8 cellular contexts compared by ENCODE assay signal in genomic region chr5:138544171-138545134, GRCh38. TPM values are rescaled to one million over a fixed set of nuclear protein-coding genes. Genes with fewer than 3 reads are reported as not detected.
DNase-seq lines count a peak whose midpoint lies in the region; ATAC-seq and TF ChIP-seq lines count a peak whose summit lies in the region.

No MANE protein-coding gene starts in this region.

- peaks cover 31% of the 10 kb centered on the region for H3K36me3 Mint-ChIP-seq in GM23338 (ENCODE audit: low read depth)

- H2BK12ac ChIP-seq in neuronal stem cell (ENCODE audit: low read length): no peak overlapping the region

- peak overlapping the region; percentile 82 for H3K4me3 ChIP-seq in GM23338
- H3K4me3 ChIP-seq in SK-N-MC: peak overlapping the region; percentile 94
- peak overlapping the region; percentile 72 to 94 for H3K4me3 ChIP-seq in esophagus (ENCODE audit: low read depth in 1 of 2, low read length in 2 of 2)
- H3K4me3 ChIP-seq in neuronal stem cell (ENCODE audit: low read length in 2 of 2): peak overlapping the region; percentile 71 to 96

- H3K27ac ChIP-seq in GM23338 (ENCODE audit: low read depth) (peak overlapping the region; percentile 97), SK-N-MC (peak overlapping the region; percentile 95), esophagus (ENCODE audit: low read depth in 2 of 2, low read length in 1 of 2) (peak overlapping the region; percentile 97 to 100), neuronal stem cell (replicated peaks; ENCODE audit: low read length) (no peak overlapping the region)

- H3K4me1 ChIP-seq in GM23338 (ENCODE audit: insufficient read depth): peaks cover 29% of the 10 kb centered on the region
- H3K4me1 ChIP-seq in esophagus (ENCODE audit: control insufficient read depth in 2 of 2, insufficient read depth in 2 of 2, low read length in 1 of 2): peaks cover 0 to 7% of the 10 kb centered on the region in 2 donors
- H3K4me1 ChIP-seq in neuronal stem cell (ENCODE audit: control insufficient read depth in 2 of 2, insufficient read depth in 1 of 2, low read depth in 1 of 2, low read length in 2 of 2): peaks cover 11 to 17% of the 10 kb centered on the region in 2 donors

- H3K9me2 ChIP-seq in GM23338 (ENCODE audit: insufficient read depth): no peaks in the 10 kb centered on the region

- H3K23ac ChIP-seq in neuronal stem cell (ENCODE audit: low read depth, low read length, poor library complexity): no peak overlapping the region

- DNase-seq in GM23338 (ENCODE audit: low spot score) (no peak), SK-N-MC (ENCODE audit: low read depth, low spot score) (no peak), neuronal stem cell (ENCODE audit: low spot score) (no peak), A172 (ENCODE audit: low spot score) (no peak), NCI-H226 (no peak)

- H3K4me3 Mint-ChIP-seq in GM23338: peak overlapping the region; percentile 99

- H3K79me1 ChIP-seq in neuronal stem cell (ENCODE audit: low read depth, low read length): peaks cover 9% of the 10 kb centered on the region

- H3K14ac ChIP-seq in neuronal stem cell (ENCODE audit: low read length): no peak overlapping the region

- no peaks in the 10 kb centered on the region for H3K9me3 ChIP-seq in SK-N-MC (ENCODE audit: low read depth, low read length)
- H3K9me3 ChIP-seq in esophagus (ENCODE audit: control insufficient read depth in 2 of 2, insufficient read depth in 1 of 2, low read depth in 1 of 2, low read length in 1 of 2): no peaks in the 10 kb centered on the region
- H3K9me3 ChIP-seq in neuronal stem cell (replicated peaks in 1 of 2; ENCODE audit: control insufficient read depth in 2 of 2, insufficient read depth in 1 of 2, low read depth in 1 of 2, low read length in 2 of 2): no peaks in the 10 kb centered on the region

- no peak overlapping the region for H3K18ac ChIP-seq in neuronal stem cell (ENCODE audit: low read length)

- no peak overlapping the region for H2BK120ac ChIP-seq in neuronal stem cell (ENCODE audit: low read depth, low read length)

- H4K91ac ChIP-seq in neuronal stem cell (ENCODE audit: low read depth, low read length, poor library complexity): no peak overlapping the region

- peaks cover 9% of the 10 kb centered on the region; the same call in 1 of the 2 replicates for H3K36me3 ChIP-seq in GM23338 (ENCODE audit: insufficient read depth)
- H3K36me3 ChIP-seq in SK-N-MC (ENCODE audit: insufficient read depth, low read length): peaks cover 26% of the 10 kb centered on the region
- H3K36me3 ChIP-seq in esophagus (ENCODE audit: control insufficient read depth in 2 of 2, insufficient read depth in 2 of 2, low read length in 1 of 2): no peaks in the 10 kb centered on the region
- H3K36me3 ChIP-seq in neuronal stem cell (replicated peaks in 1 of 2; ENCODE audit: control insufficient read depth in 2 of 2, insufficient read depth in 2 of 2, low read length in 2 of 2): peaks cover 0 to 39% of the 10 kb centered on the region in 2 donors

- no peaks in the 10 kb centered on the region for H3K9me3 Mint-ChIP-seq in GM23338

- no peak for TF ChIP-seq CTCF in GM23338 (conservative IDR thresholded peaks at IDR 0.05; ENCODE audit: low read depth in 2 of 2)

- peak overlapping the region; percentile 97 for H3K9ac ChIP-seq in SK-N-MC (ENCODE audit: insufficient read length)
- no peak overlapping the region for H3K9ac ChIP-seq in neuronal stem cell (ENCODE audit: low read depth, low read length, poor library complexity)

- H3K79me2 ChIP-seq in GM23338 (replicated peaks; ENCODE audit: insufficient read depth): peaks cover 93% of the 10 kb centered on the region

- H3K4me2 ChIP-seq in GM23338: peak overlapping the region; percentile 87
- H3K4me2 ChIP-seq in neuronal stem cell (ENCODE audit: insufficient read depth, low read length, poor library complexity, severe bottlenecking): peak overlapping the region; percentile 58

- H3K27ac Mint-ChIP-seq in GM23338: peak overlapping the region; percentile 100

- H3K27me3 ChIP-seq in GM23338 (ENCODE audit: insufficient read depth) (no peaks in the 10 kb centered on the region), esophagus (ENCODE audit: control insufficient read depth in 1 of 2, insufficient read depth in 2 of 2, low read length in 2 of 2) (no peaks in the 10 kb centered on the region), neuronal stem cell (ENCODE audit: control insufficient read depth in 3 of 3, insufficient read depth in 3 of 3, low read depth in 1 of 3, low read length in 3 of 3) (no peaks in the 10 kb centered on the region)

- H4K20me1 ChIP-seq in GM23338 (replicated peaks; ENCODE audit: insufficient read depth): peaks cover 53% of the 10 kb centered on the region

- H2BK5ac ChIP-seq in neuronal stem cell (ENCODE audit: low read length): no peak overlapping the region

- H2AFZ ChIP-seq in GM23338 (no peak overlapping the region), neuronal stem cell (ENCODE audit: low read length) (no peak overlapping the region)

- H3K4ac ChIP-seq in neuronal stem cell (ENCODE audit: low read length): no peak overlapping the region

- no peak for ATAC-seq in GM23338
- no peak for ATAC-seq in HG03159 (IDR thresholded peaks at IDR 0.05; ENCODE audit: unreplicated experiment)
- ATAC-seq in HG02763 (IDR thresholded peaks at IDR 0.05; ENCODE audit: unreplicated experiment): no peak

- no peak overlapping the region for H4K8ac ChIP-seq in neuronal stem cell (ENCODE audit: low read depth, low read length)

- H2BK15ac ChIP-seq in neuronal stem cell (ENCODE audit: low read length): no peak overlapping the region

- WGBS in esophagus, 2 donors: 51 to 53% methylated on average over 17 of the region's 17 CpGs
- no CpG with 5 or more reads among the region's 17 CpGs for WGBS in neuronal stem cell (ENCODE audit: extremely low coverage in 2 of 2, insufficient read length in 2 of 2, insufficient replicate concordance in 1 of 2), 2 donors

- peaks cover 19% of the 10 kb centered on the region for H3K4me1 Mint-ChIP-seq in GM23338

- 0 out of 2 replicates have a peak, but pooled peaks cover 2% of the 10 kb centered on the region for H3F3A ChIP-seq in GM23338 (replicated peaks; ENCODE audit: low read depth)

- H3K27me3 Mint-ChIP-seq in GM23338 (ENCODE audit: insufficient read depth, low read depth, poor library complexity): peaks cover 5% of the 10 kb centered on the region

- no peak overlapping the region for H2AK5ac ChIP-seq in neuronal stem cell (ENCODE audit: low read depth, low read length)

TF ChIP-seq in GM23338, 12 proteins besides CTCF, POLR2A, EP300 and RAD21 (continues in another document):
- TF ChIP-seq EZH2phosphoT487 (IDR thresholded peaks at IDR 0.05; ENCODE audit: unreplicated experiment): no peak

RNA-seq across cellular contexts. Expression of gene ETF1, which starts 1.4 kb away (rescaled TPM):
- 134 and 136 TPM in 2 replicates for total RNA-seq in GM23338 (2014; rRNA removed; shearing (Covaris generic))
- polyA plus RNA-seq in GM23338 (2016; fragmentation: Nextera tagmentation; extraction: Ambion mirVana) (56.7 and 68.9 TPM in 2 replicates), esophagus (10 to 100 TPM; 38.9 to 64.8 TPM)
- polyA plus RNA-seq in neuronal stem cell (2013, experiment 1 of 2): 63.9 TPM
- 63.0 TPM for polyA plus RNA-seq in neuronal stem cell (2013, experiment 2 of 2)
- total RNA-seq in A172 (2014; rRNA removed; shearing (Covaris generic)): 165 and 172 TPM in 2 replicates

RNA-seq across cellular contexts. Expression of gene HSPA9, which starts 30.7 kb away (rescaled TPM):
- total RNA-seq in GM23338 (2014; rRNA removed; shearing (Covaris generic)): 751 and 880 TPM in 2 replicates
- polyA plus RNA-seq in GM23338 (2016; fragmentation: Nextera tagmentation; extraction: Ambion mirVana) (302 and 313 TPM in 2 replicates), esophagus (100 to 1,000 TPM in 1 of 2 donors, 10 to 100 TPM in 1; 78.5 to 111 TPM)
- polyA plus RNA-seq in neuronal stem cell (2013, experiment 1 of 2): 86.8 TPM
- polyA plus RNA-seq in neuronal stem cell (2013, experiment 2 of 2): 85.4 TPM
- 605 and 654 TPM in 2 replicates for total RNA-seq in A172 (2014; rRNA removed; shearing (Covaris generic))
